22 cellular contexts compared by ENCODE assay signal in genomic region chr2:20425884-20426283, GRCh38. TPM values are rescaled to one million over a fixed set of nuclear protein-coding genes. Genes with fewer than 3 reads are reported as not detected.
A peak's percentile ranks its signal among the peaks of the same experiment; 100 is the strongest.
DNase-seq lines count a peak whose midpoint lies in the region; ATAC-seq and TF ChIP-seq lines count a peak whose summit lies in the region.
"Had no signal": no experiment of that assay in that cellular context is flagged by ENCODE, and none has a peak within 500 bp of the region (broad histone marks: within the 10 kb centered on the region; RNA-seq: fewer than 3 reads in every experiment).

No MANE protein-coding gene starts in this region.

- peaks cover 26% of the 10 kb centered on the region for H3F3A ChIP-seq in GM23248 (ENCODE audit: insufficient read depth)

- H4K20me1 ChIP-seq in GM23248 (ENCODE audit: insufficient read depth) (no peaks in the 10 kb centered on the region), fibroblast of lung (ENCODE audit: control insufficient read depth, extremely low read depth, insufficient read depth, low read length) (no peaks in the 10 kb centered on the region)

- H3K27me3 ChIP-seq in GM23248 (replicated peaks; ENCODE audit: insufficient read depth) (no peaks in the 10 kb centered on the region), RWPE2 (ENCODE audit: insufficient read depth, poor library complexity, severe bottlenecking) (no peaks in the 10 kb centered on the region), fibroblast of lung (ENCODE audit: control insufficient read depth, insufficient read depth, low read length) (no peaks in the 10 kb centered on the region), spleen (replicated peaks in 1 of 7) (no peaks in the 10 kb centered on the region)
- H3K27me3 ChIP-seq: upper lobe of left lung had no signal

- no peaks in the 10 kb centered on the region for H3K9me2 ChIP-seq in GM23248 (ENCODE audit: insufficient read depth)

- no peak overlapping the region for H2AFZ ChIP-seq in GM23248
- H2AFZ ChIP-seq in fibroblast of lung (ENCODE audit: low read length) = no peak overlapping the region

- no peaks in the 10 kb centered on the region for H3K9me3 ChIP-seq in GM23248 (ENCODE audit: low read depth)
- no peaks in the 10 kb centered on the region for H3K9me3 ChIP-seq in RWPE2 (ENCODE audit: severe bottlenecking)
- H3K9me3 ChIP-seq in fibroblast of lung (ENCODE audit: control insufficient read depth, insufficient read depth, low read depth, low read length) = no peaks in the 10 kb centered on the region
- H3K9me3 ChIP-seq in spleen = no peaks in the 10 kb centered on the region
- H3K9me3 ChIP-seq: Caco-2, upper lobe of left lung had no signal

- intact Hi-C loops in spleen (cut with DNase I; ENCODE audit: low total_unique reads) = no loop called here

- H3K4me1 ChIP-seq in GM23248 (ENCODE audit: insufficient read depth) (peaks cover 29% of the 10 kb centered on the region), RWPE2 (ENCODE audit: insufficient read depth, poor library complexity, severe bottlenecking) (peaks cover 37% of the 10 kb centered on the region), fibroblast of lung (ENCODE audit: control insufficient read depth, extremely low read depth, insufficient read depth, low read length) (peaks cover 46% of the 10 kb centered on the region), spleen (peaks cover 34 to 80% (median 61%) of the 10 kb centered on the region in 6 donors)
- H3K4me1 ChIP-seq: Caco-2 had no signal

- H3K9ac ChIP-seq in GM23248 (peak overlapping the region; percentile 60), fibroblast of lung (ENCODE audit: insufficient read depth, low read length) (no peak overlapping the region)

- H3K36me3 ChIP-seq in GM23248 (ENCODE audit: low read depth) = no peaks in the 10 kb centered on the region
- no peaks in the 10 kb centered on the region for H3K36me3 ChIP-seq in RWPE2 (ENCODE audit: low read depth)
- H3K36me3 ChIP-seq in fibroblast of lung (ENCODE audit: control insufficient read depth, insufficient read depth, low read length) = no peaks in the 10 kb centered on the region
- no peaks in the 10 kb centered on the region for H3K36me3 ChIP-seq in spleen
- H3K36me3 ChIP-seq: upper lobe of left lung had no signal

- H3K79me2 ChIP-seq in GM23248 (ENCODE audit: insufficient read depth) (no peaks in the 10 kb centered on the region), fibroblast of lung (ENCODE audit: control insufficient read depth, insufficient read depth, low read length) (no peaks in the 10 kb centered on the region)

- ATAC-seq in RWPE2 (ENCODE audit: low read depth) (no peak), GM19455 (IDR thresholded peaks at IDR 0.05; ENCODE audit: unreplicated experiment) (no peak)
- ATAC-seq: HCT116; left colon; stimulated activated naive CD8-positive, alpha-beta T cell treated with anti-CD3 and anti-CD28 coated beads, Interleukin-15, amount 100 ng/mL, for 72 hours had no signal

- WGBS in GM23248 (ENCODE audit: low coverage in 1 of 2, low lambda C conversion rate in 2 of 2, missing lambda C conversion rate in 2 of 2), 2 experiments = 52 to 73% methylated on average over 2 of the region's 2 CpGs
- WGBS in spleen, 5 donors = 88 to 95% (median 92%) methylated on average over 2 of the region's 2 CpGs

- no peak for DNase-seq in GM23248
- DNase-seq in RWPE2 (ENCODE audit: low spot score) = no peak
- DNase-seq in fibroblast of lung (ENCODE audit: low read depth in 2 of 2) = peak in 1 of 2 donors; percentile 53
- DNase-seq in spleen = no peak
- DNase-seq in amniotic stem cell (lab: John Stamatoyannopoulos, UW) = no peak
- DNase-seq in NOMO-1 (lab: John Stamatoyannopoulos, UW; ENCODE audit: unreplicated experiment in 2 of 2) = no peak
- DNase-seq in islet precursor cell = no peak
- DNase-seq: activated naive CD4-positive, alpha-beta T cell; activated T-cell treated with anti-CD3 and anti-CD28 coated beads for 4 hours; anterior cingulate cortex; Caco-2; glutamatergic neuron; left colon; NCI-H1417 treated with DMSO at 0.1 percent for 48 hours; NCI-H510A treated with DMSO at 0.1 percent for 48 hours; RPMI8226; stimulated activated CD4-positive, alpha-beta T cell treated with anti-CD3 and anti-CD28 coated beads, Interleukin-4, amount 100 ng/mL, for 1 hour; stimulated activated naive CD8-positive, alpha-beta T cell treated with anti-CD3 and anti-CD28 coated beads, Interleukin-15, amount 100 ng/mL, for 72 hours; upper lobe of left lung had no signal

- H3K27ac ChIP-seq in GM23248 (peak overlapping the region; percentile 86), RWPE2 (ENCODE audit: poor library complexity, severe bottlenecking) (peak overlapping the region; percentile 67), fibroblast of lung (ENCODE audit: insufficient read depth, low read length) (peak overlapping the region; percentile 19), spleen (peak overlapping the region in 7 of 8 donors; percentile 79 to 92 (median 83))

- H3K4me3 ChIP-seq in GM23248 = no peak overlapping the region
- H3K4me3 ChIP-seq in RWPE2 (ENCODE audit: severe bottlenecking) = no peak overlapping the region
- H3K4me3 ChIP-seq in fibroblast of lung (replicated peaks in 1 of 4; ENCODE audit: control extremely low read depth in 1 of 4, insufficient read depth in 1 of 4, low read depth in 3 of 4, low read length in 4 of 4) = no peak overlapping the region
- no peak overlapping the region for H3K4me3 ChIP-seq in spleen
- H3K4me3 ChIP-seq: skin epidermis, upper lobe of left lung had no signal

- H3K4me2 ChIP-seq in GM23248 (ENCODE audit: unreplicated experiment) (peak overlapping the region; percentile 40), fibroblast of lung (ENCODE audit: extremely low read depth, insufficient read depth, low read length) (no peak overlapping the region)

- TF ChIP-seq POLR2A in spleen (IDR thresholded peaks at IDR 0.05) = no peak

- in situ Hi-C loops in GM23248 (cut with MboI) = no loop called here

- TF ChIP-seq CTCF in RWPE2 (IDR thresholded peaks at IDR 0.05; ENCODE audit: poor library complexity, severe bottlenecking) (no peak), fibroblast of lung (conservative IDR thresholded peaks at IDR 0.05 in 1 of 2, IDR thresholded peaks at IDR 0.05 in 1 of 2; ENCODE audit: low read depth in 1 of 2, low read length in 2 of 2) (no peak), spleen (IDR thresholded peaks at IDR 0.05 in 8 of 11, conservative IDR thresholded peaks at IDR 0.05 in 3 of 11) (no peak)

RNA-seq across cellular contexts. Expression of gene RHOB, which starts 21.0 kb away (rescaled TPM):
- total RNA-seq in GM23248 (2014; rRNA removed; shearing (Covaris generic)) = 303 and 305 TPM in 2 replicates
- polyA plus RNA-seq in GM23248 (2016; fragmentation: Nextera tagmentation; extraction: Ambion mirVana) (45.6 and 47.8 TPM in 2 replicates), fibroblast of lung (107 and 113 TPM in 2 replicates), spleen (10 to 100 TPM; 32.6 to 69.0 (median 61.0) TPM)
- total RNA-seq in fibroblast of lung (85.3 and 171 TPM in 2 replicates), spleen (100 to 1,000 TPM in 6 of 7 donors, 10 to 100 TPM in 1; 94.3 to 309 (median 233) TPM)
- polyA plus RNA-seq in fibroblast of lung (2012) = 110 and 123 TPM in 2 replicates
- 19.5 and 39.4 TPM in 2 replicates for polyA minus RNA-seq in fibroblast of lung (ENCODE audit: low replicate concordance)

Comparison
In these comparisons a context has a peak if more than half of its experiments do, and no peak if none do; other contexts are left out.
1. H3K27ac ChIP-seq: peak in every context shown above with its lines; median percentile 86 in GM23248; 83 in spleen; 67 in RWPE2; 19 in fibroblast of lung.